1 cellular context compared by ENCODE assay signal in genomic region chr6:149323925-149324324, GRCh38.
TF ChIP-seq lines count a peak whose summit lies in the region.

No MANE protein-coding gene starts in this region.

TF ChIP-seq in GM12878, 131 proteins besides CTCF, POLR2A, EP300 and RAD21 (continued from another document):
- TF ChIP-seq E2F8 (IDR thresholded peaks at IDR 0.05; ENCODE audit: low read depth, partially characterized antibody) (no peak), ZNF384 (IDR thresholded peaks at IDR 0.05; ENCODE audit: borderline replicate concordance, low read depth, low read length) (no peak), KDM1A (IDR thresholded peaks at IDR 0.05; ENCODE audit: borderline replicate concordance) (no peak), PML (IDR thresholded peaks at IDR 0.05; ENCODE audit: low read length) (no peak), SIX5 (IDR thresholded peaks at IDR 0.05; ENCODE audit: low read depth, low read length, severe bottlenecking) (no peak), FOS (IDR thresholded peaks at IDR 0.05; ENCODE audit: borderline replicate concordance, extremely low read depth, insufficient read length) (no peak), NR2C2 (IDR thresholded peaks at IDR 0.05; ENCODE audit: borderline replicate concordance, control insufficient read depth, insufficient read length, low read depth) (no peak), NR2F1 (conservative IDR thresholded peaks at IDR 0.05) (no peak), MXI1 (IDR thresholded peaks at IDR 0.05; ENCODE audit: low read depth, low read length) (no peak), SPI1 (IDR thresholded peaks at IDR 0.05; ENCODE audit: borderline replicate concordance, insufficient read depth, low read depth, low read length) (no peak), DPF2 (IDR thresholded peaks at IDR 0.05) (no peak), IRF4 (IDR thresholded peaks at IDR 0.05; ENCODE audit: low read depth, low read length) (no peak), ASH2L (IDR thresholded peaks at IDR 0.05; ENCODE audit: borderline replicate concordance, low read depth) (no peak), TCF12 (IDR thresholded peaks at IDR 0.05; ENCODE audit: low read depth, low read length) (no peak), E4F1 (IDR thresholded peaks at IDR 0.05; ENCODE audit: borderline replicate concordance, partially characterized antibody) (no peak), GATAD2B (conservative IDR thresholded peaks at IDR 0.05; ENCODE audit: low read depth) (no peak), ZNF622 (IDR thresholded peaks at IDR 0.05) (no peak), CBFB (IDR thresholded peaks at IDR 0.05; ENCODE audit: low read depth) (no peak)
